8 cellular contexts compared by ENCODE assay signal in the genomic region with DNA sequence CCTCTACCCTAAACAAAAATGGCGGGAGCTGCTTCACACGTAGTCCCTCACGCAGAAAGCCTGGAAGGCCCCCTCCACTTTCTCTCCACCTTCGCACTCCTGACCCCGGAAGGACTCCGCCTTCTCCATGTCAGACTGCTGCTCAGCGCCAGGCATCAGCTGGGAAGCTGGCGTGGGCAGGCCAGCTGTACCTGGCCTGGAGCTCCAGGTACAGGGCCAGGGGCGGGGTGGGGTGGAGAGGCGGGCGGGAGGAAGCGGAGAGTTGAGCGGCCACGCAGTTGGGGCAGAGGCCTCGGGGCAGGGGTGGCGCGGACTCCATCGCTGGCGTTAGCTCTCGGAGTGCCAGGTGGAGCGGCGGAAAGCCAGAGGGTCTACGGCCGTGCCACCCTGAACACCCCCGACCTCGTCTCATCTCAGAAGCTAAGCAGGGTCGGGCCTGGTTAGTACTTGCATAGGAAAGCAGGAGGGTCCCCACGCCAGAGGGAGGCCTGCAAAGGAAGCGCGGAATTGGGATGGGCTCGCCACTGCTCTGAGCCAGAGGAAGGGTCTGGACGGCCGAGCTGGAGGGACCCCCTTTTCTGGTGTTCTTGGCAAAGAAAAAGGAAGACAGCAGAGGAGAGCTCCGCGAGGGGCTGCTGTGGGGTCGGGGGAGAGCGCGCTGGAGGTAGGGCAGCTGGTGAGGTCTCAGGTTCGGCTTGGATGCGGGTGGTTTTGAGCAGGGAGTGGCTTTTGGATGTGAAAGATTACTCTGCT. TPM values are rescaled to one million over a fixed set of nuclear protein-coding genes. Genes with fewer than 3 reads are reported as not detected.
DNase-seq lines count a peak whose midpoint lies in the region; ATAC-seq and TF ChIP-seq lines count a peak whose summit lies in the region.

A gene with protein sequence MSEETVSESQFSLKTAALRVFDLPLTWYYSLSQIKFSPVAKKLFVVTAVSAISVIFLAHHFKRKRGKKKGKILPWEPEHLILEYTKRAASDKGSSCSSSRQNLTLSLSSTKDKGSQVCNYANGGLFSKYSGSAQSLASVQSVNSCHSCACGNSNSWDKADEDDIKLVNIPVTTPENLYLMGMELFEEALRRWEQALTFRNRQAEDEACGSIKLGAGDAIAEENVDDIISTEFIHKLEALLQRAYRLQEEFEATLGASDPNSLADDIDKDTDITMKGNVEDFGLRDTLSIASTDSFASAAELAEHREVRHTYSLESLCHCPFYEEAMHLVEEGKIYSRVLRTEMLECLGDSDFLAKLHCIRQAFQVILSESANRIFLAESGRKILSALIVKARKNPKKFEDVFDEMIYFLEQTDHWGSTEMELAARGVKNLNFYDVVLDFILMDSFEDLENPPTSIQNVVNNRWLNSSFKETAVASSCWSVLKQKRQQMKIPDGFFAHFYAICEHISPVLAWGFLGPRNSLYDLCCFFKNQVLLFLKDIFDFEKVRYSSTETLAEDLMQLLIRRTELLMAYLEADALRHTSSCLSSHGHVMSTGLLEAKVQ (plus strand): TSS at position 121 of the 753 bp plus-strand sequence. CDS start 3,604 bp downstream, outside the sequence.

- peak; percentile 94 for DNase-seq in DMS79 treated with DMSO at 0.1 percent for 48 hours (lab: John Stamatoyannopoulos, UW)
- no peak for DNase-seq in Panc1 (ENCODE audit: low read depth, low spot score)
- peak; percentile 85 to 87 for DNase-seq in activated T-cell treated with anti-CD3 and anti-CD28 coated beads, Interleukin-2, amount 50 U/mL, for 48 hours
- DNase-seq in esophagus squamous epithelium (lab: John Stamatoyannopoulos, UW), result peak; percentile 35
- peak; percentile 89 for DNase-seq in myocyte (ENCODE audit: low read depth)
- DNase-seq in stimulated activated CD8-positive, alpha-beta memory T cell treated with anti-CD3 and anti-CD28 coated beads, Interleukin-7, amount 100 ng/mL, for 4 hours (ENCODE audit: low read depth in 2 of 2), result peak; percentile 74 to 80

- H3K9ac ChIP-seq in KMS-11, result peak within 1 kb of the TSS; percentile 67; the same call in 1 of the 2 replicates

- BruUV-seq in Panc1 (replicated peaks; lab: Mats Ljungman, UMichigan), result no TSS peak

- H3K9me3 ChIP-seq in Panc1 (ENCODE audit: control insufficient read depth, insufficient read depth, low read depth, low read length) (no peaks in the 10 kb centered on the region), esophagus squamous epithelium (no peaks in the 10 kb centered on the region)

- TF ChIP-seq CTCF in KMS-11 (conservative IDR thresholded peaks at IDR 0.05; ENCODE audit: low read depth, low read length) (no peak), Panc1 (IDR thresholded peaks at IDR 0.05) (no peak), esophagus squamous epithelium (IDR thresholded peaks at IDR 0.05) (peak in 1 of 6 experiments; percentile 7)

- ATAC-seq in GM21786 (IDR thresholded peaks at IDR 0.05; ENCODE audit: unreplicated experiment) (peak; percentile 89), Panc1 (peak; percentile 100)

- WGBS in esophagus squamous epithelium, 2 donors, result 1 to 2% methylated on average over 17 to 21 of the region's 40 CpGs

- H2AFZ ChIP-seq in KMS-11 (ENCODE audit: low read depth), result peak within 1 kb of the TSS; percentile 93

- H3K36me3 ChIP-seq in KMS-11 (ENCODE audit: insufficient read depth) (no peaks in the 10 kb centered on the region), Panc1 (ENCODE audit: control insufficient read depth, insufficient read depth, low read length) (peaks cover 8% of the 10 kb centered on the region), esophagus squamous epithelium (peaks cover 0 to 17% (median 8%) of the 10 kb centered on the region in 3 donors)

- intact Hi-C loops in Panc1 (cut with micrococcal nuclease; ENCODE audit: unreplicated experiment), result no loop called here
- intact Hi-C loops in esophagus squamous epithelium (cut with DNase I), result no loop called here

- peaks cover 15% of the 10 kb centered on the region; the same call in 1 of the 2 replicates for H3K79me2 ChIP-seq in KMS-11 (ENCODE audit: insufficient read depth, low read depth)

- TF ChIP-seq POLR2A in esophagus squamous epithelium (IDR thresholded peaks at IDR 0.05), result peak in 1 of 4 donors; percentile 20

- CTCF ChIA-PET in Panc1 (lab: Charles Lee), result interaction anchor here (0.6 kb wide), 3 partner anchors 35 to 1272 kb away, joined by 3 to 14 read pairs (median 5); no protein-coding TSS in a partner anchor

- H3K4me2 ChIP-seq in KMS-11, result peak within 1 kb of the TSS; percentile 88

- peak within 1 kb of the TSS; percentile 59 for H3K4me3 ChIP-seq in KMS-11 (IDR thresholded peaks at IDR 0.05; ENCODE audit: insufficient read depth, low read depth, low read length)
- peak within 1 kb of the TSS; percentile 70 to 87 for H3K4me3 ChIP-seq in Panc1 (ENCODE audit: low read depth in 2 of 2, low read length in 2 of 2)
- peak within 1 kb of the TSS; percentile 75 to 88 (median 81) for H3K4me3 ChIP-seq in esophagus squamous epithelium

- POLR2A ChIA-PET in Panc1 (lab: Charles Lee), result interaction anchor here (0.6 kb wide), 2 partner anchors 84 to 523 kb away, joined by 3 to 6 read pairs; no protein-coding TSS in a partner anchor

- peaks cover 17% of the 10 kb centered on the region for H3K4me1 ChIP-seq in KMS-11 (ENCODE audit: low read depth, poor library complexity, severe bottlenecking)
- H3K4me1 ChIP-seq in Panc1 (ENCODE audit: control insufficient read depth, insufficient read depth, low read length), result peaks cover 5% of the 10 kb centered on the region
- peaks cover 0 to 33% (median 5%) of the 10 kb centered on the region in 3 donors for H3K4me1 ChIP-seq in esophagus squamous epithelium

- H3K27ac ChIP-seq in KMS-11 (no peak within 1 kb of the TSS; the same call in 1 of the 2 replicates), Panc1 (ENCODE audit: low read length) (peak within 1 kb of the TSS; percentile 88), esophagus squamous epithelium (peak within 1 kb of the TSS; percentile 77 to 82 (median 80))

- no peaks in the 10 kb centered on the region for H4K20me1 ChIP-seq in KMS-11 (ENCODE audit: insufficient read depth)

- in situ Hi-C loops in Panc1 (cut with HindIII; ENCODE audit: low pct_unique_long_range_greater_than_20kb, low sequenced_read_pairs), result no loop called here

- no peaks in the 10 kb centered on the region for H3K27me3 ChIP-seq in KMS-11 (ENCODE audit: insufficient read depth, low read depth)
- no peaks in the 10 kb centered on the region for H3K27me3 ChIP-seq in Panc1 (ENCODE audit: control insufficient read depth, insufficient read depth, low read length)
- no peaks in the 10 kb centered on the region for H3K27me3 ChIP-seq in esophagus squamous epithelium

RNA-seq across cellular contexts. Expression of the gene that starts here (rescaled TPM):
- 14.4 TPM for total RNA-seq in Panc1 (2021; ENCODE audit: unreplicated experiment)
- polyA plus RNA-seq in Panc1 (2012; ENCODE audit: insufficient read length), result 5.3 TPM
- total RNA-seq in esophagus squamous epithelium, result 10 to 100 TPM in 1 of 4 donors, 1 to 10 TPM in 3; 3.8 to 12.6 (median 7.5) TPM
- 9.6 and 14.4 TPM in 2 replicates for total RNA-seq in myocyte
- 5.1 TPM for polyA plus RNA-seq in myocyte (2012)
